In genomic region chr17:59671386-59671785, GRCh38 we compare ENCODE assay signal across 17 cellular contexts. TPM values are rescaled to one million over a fixed set of nuclear protein-coding genes. Genes with fewer than 3 reads are reported as not detected.
DNase-seq lines count a peak whose midpoint lies in the region; ATAC-seq and TF ChIP-seq lines count a peak whose summit lies in the region.
"Had no signal": no experiment of that assay in that cellular context is flagged by ENCODE, and none has a peak within 500 bp of the region (broad histone marks: within the 10 kb centered on the region; RNA-seq: fewer than 3 reads in every experiment).

No MANE protein-coding gene starts in this region.

- H3K36me3 Mint-ChIP-seq in activated CD4-positive, alpha-beta T cell treated with anti-CD3 and anti-CD28 coated beads, Interleukin-2, amount 10 ng/mL, durations not matched to agents 24 days and 14 days (ENCODE audit: low read depth), result peaks cover 60% of the 10 kb centered on the region
- peaks cover 57% of the 10 kb centered on the region for H3K36me3 Mint-ChIP-seq in effector memory CD8-positive, alpha-beta T cell (ENCODE audit: insufficient read depth)

- H3K56ac ChIP-seq in IMR-90 (ENCODE audit: extremely low read depth, insufficient read depth, low read length), result no peak overlapping the region

- CTCF ChIA-PET in IMR-90 (lab: Yijun Ruan, JAX), result no interaction called here

- H3K27me3 Mint-ChIP-seq in activated CD4-positive, alpha-beta T cell treated with anti-CD3 and anti-CD28 coated beads, Interleukin-2, amount 10 ng/mL, durations not matched to agents 24 days and 14 days, result no peaks in the 10 kb centered on the region
- no peaks in the 10 kb centered on the region for H3K27me3 Mint-ChIP-seq in effector memory CD8-positive, alpha-beta T cell

- intact Hi-C loops in activated CD4-positive, alpha-beta T cell treated with anti-CD3 and anti-CD28 coated beads, Interleukin-2, amount 10 ng/mL, durations not matched to agents 24 days and 14 days (cut with micrococcal nuclease), result no loop called here
- intact Hi-C loops in IMR-90 (cut with micrococcal nuclease), result no loop called here

- TF ChIP-seq POLR2A in IMR-90 (IDR thresholded peaks at IDR 0.05; ENCODE audit: low read depth, low read length), result no peak

- DNase-seq in activated CD4-positive, alpha-beta T cell treated with anti-CD3 and anti-CD28 coated beads, Interleukin-2, amount 10 ng/mL, durations not matched to agents 24 days and 14 days, result no peak
- DNase-seq in activated CD4-positive, alpha-beta T cell treated with anti-CD3 and anti-CD28 coated beads for 4 hours, result no peak
- peak; percentile 20 for DNase-seq in IMR-90
- DNase-seq in effector memory CD8-positive, alpha-beta T cell, result no peak
- DNase-seq in renal cortical epithelial cell (ENCODE audit: low read depth), result peak; percentile 70
- DNase-seq in NCI-H1048 (lab: John Stamatoyannopoulos, UW), result no peak
- no peak for DNase-seq in cerebellum (ENCODE audit: low spot score)
- DNase-seq: ACHN; activated CD4-positive, alpha-beta T cell treated with anti-CD3 and anti-CD28 coated beads, Interleukin-2, amount 50 U/mL, for 1 hour; erythroblast; H7; heart right ventricle; NCI-H2029; sigmoid colon; stimulated activated CD4-positive, alpha-beta T cell treated with anti-CD3 and anti-CD28 coated beads, Interleukin-4, amount 100 ng/mL, for 4 hours; stomach had no signal

- H4K5ac ChIP-seq in IMR-90 (ENCODE audit: low read depth, low read length), result peak overlapping the region; percentile 61; the same call in 1 of the 2 replicates

- no peak overlapping the region for H2AK9ac ChIP-seq in IMR-90 (replicated peaks; ENCODE audit: low read depth, low read length, poor library complexity)

- no peaks in the 10 kb centered on the region for H3K27me3 ChIP-seq in IMR-90 (ENCODE audit: control insufficient read depth, insufficient read depth, low read length)
- H3K27me3 ChIP-seq: heart right ventricle, sigmoid colon, stomach had no signal

- peak overlapping the region; percentile 84; the same call in 1 of the 2 replicates for H3K4ac ChIP-seq in IMR-90 (ENCODE audit: low read depth, low read length)

- no peak for TF ChIP-seq CTCF in IMR-90 (conservative IDR thresholded peaks at IDR 0.05; ENCODE audit: low read depth, low read length)

- peaks cover 7% of the 10 kb centered on the region; the same call in 1 of the 2 replicates for H4K20me1 ChIP-seq in IMR-90 (ENCODE audit: insufficient read depth, low read length)

- no peak overlapping the region for H3K4me3 ChIP-seq in IMR-90 (ENCODE audit: insufficient read depth, low read depth, low read length)
- H3K4me3 ChIP-seq: heart right ventricle, sigmoid colon, stomach had no signal

- peaks cover 33% of the 10 kb centered on the region for H3K36me3 ChIP-seq in IMR-90 (ENCODE audit: control insufficient read depth, insufficient read depth, low read length)

- WGBS in IMR-90 (ENCODE audit: extremely low coverage in 2 of 2, insufficient read length in 1 of 2), 2 experiments, result no CpG with 5 or more reads among the region's 1 CpG

- H3K9me3 ChIP-seq in IMR-90 (ENCODE audit: control insufficient read depth, insufficient read depth, low read length), result no peaks in the 10 kb centered on the region
- H3K9me3 ChIP-seq: heart right ventricle, sigmoid colon, stomach had no signal

- peak overlapping the region; percentile 19 for H3K27ac Mint-ChIP-seq in activated CD4-positive, alpha-beta T cell treated with anti-CD3 and anti-CD28 coated beads, Interleukin-2, amount 10 ng/mL, durations not matched to agents 24 days and 14 days
- peak overlapping the region; percentile 79 to 84 for H3K27ac Mint-ChIP-seq in effector memory CD8-positive, alpha-beta T cell

- TF ChIP-seq RAD21 in IMR-90 (IDR thresholded peaks at IDR 0.05; ENCODE audit: low read length), result no peak

- peaks cover 26 to 42% of the 10 kb centered on the region in 2 experiments for H3K79me1 ChIP-seq in IMR-90 (ENCODE audit: low read depth in 1 of 2, low read length in 2 of 2)

- ATAC-seq in IMR-90 (ENCODE audit: low read depth), result no peak
- no peak for ATAC-seq in effector memory CD8-positive, alpha-beta T cell (replicated peaks)
- ATAC-seq in HG02981 (IDR thresholded peaks at IDR 0.05; ENCODE audit: unreplicated experiment), result no peak
- ATAC-seq: heart right ventricle had no signal

- peak overlapping the region; percentile 75 for H3K14ac ChIP-seq in IMR-90 (replicated peaks; ENCODE audit: low read depth, low read length)

- H3K9me3 Mint-ChIP-seq in activated CD4-positive, alpha-beta T cell treated with anti-CD3 and anti-CD28 coated beads, Interleukin-2, amount 10 ng/mL, durations not matched to agents 24 days and 14 days, result no peaks in the 10 kb centered on the region
- H3K9me3 Mint-ChIP-seq in effector memory CD8-positive, alpha-beta T cell, result no peaks in the 10 kb centered on the region

- peaks cover 13% of the 10 kb centered on the region for H3K4me1 ChIP-seq in IMR-90 (ENCODE audit: control insufficient read depth, insufficient read depth, low read length)

- H3K4me3 Mint-ChIP-seq in activated CD4-positive, alpha-beta T cell treated with anti-CD3 and anti-CD28 coated beads, Interleukin-2, amount 10 ng/mL, durations not matched to agents 24 days and 14 days, result no peak overlapping the region
- H3K4me3 Mint-ChIP-seq in effector memory CD8-positive, alpha-beta T cell, result no peak overlapping the region

- H3K4me2 ChIP-seq in IMR-90 (ENCODE audit: low read depth, low read length), result no peak overlapping the region; the same call in 1 of the 2 replicates

- in situ Hi-C loops in IMR-90 (cut with MboI; ENCODE audit: low sequenced_read_pairs), result no loop called here

- H3K27ac ChIP-seq in IMR-90 (ENCODE audit: insufficient read depth, low read length), result no peak overlapping the region; the same call in 1 of the 2 replicates
- H3K27ac ChIP-seq: heart right ventricle, sigmoid colon had no signal

- dilution Hi-C loops in IMR-90 (cut with HindIII; ENCODE audit: low sequenced_read_pairs, unreplicated experiment), result no loop called here

- POLR2A ChIA-PET in IMR-90 (lab: Charles Lee; ENCODE audit: unreplicated experiment), result interaction anchor here (0.7 kb wide), 1 partner anchor 166 kb away, joined by 3 read pairs; no protein-coding TSS in a partner anchor

- peak overlapping the region; percentile 91 for H2AK5ac ChIP-seq in IMR-90 (ENCODE audit: low read depth, low read length)

- H4K91ac ChIP-seq in IMR-90 (ENCODE audit: insufficient read depth, low read depth, low read length), result 0 out of 2 replicates have a peak overlapping the region, but pooled peaks have one; percentile 33

- no TSS peak for BruUV-seq in IMR-90 (replicated peaks; lab: Mats Ljungman, UMichigan)

- H2AFZ ChIP-seq in IMR-90 (replicated peaks; ENCODE audit: low read length, poor library complexity), result no peak overlapping the region

- H2BK5ac ChIP-seq in IMR-90 (ENCODE audit: low read depth, low read length, poor library complexity, severe bottlenecking), result peak overlapping the region; percentile 97

- H2BK120ac ChIP-seq in IMR-90 (ENCODE audit: low read depth, low read length), result peak overlapping the region; percentile 25; the same call in 1 of the 2 replicates

- H3K18ac ChIP-seq in IMR-90 (ENCODE audit: low read depth, low read length), result peak overlapping the region; percentile 27; the same call in 1 of the 2 replicates

- H3K9ac ChIP-seq in IMR-90 (ENCODE audit: low read depth, low read length), result no peak overlapping the region

- peaks cover 3% of the 10 kb centered on the region; the same call in 1 of the 2 replicates for H3K9me1 ChIP-seq in IMR-90 (ENCODE audit: insufficient read depth, low read length)

- peak overlapping the region in 1 of 2 experiments; percentile 67; a peak in 2 of 4 replicates for H4K8ac ChIP-seq in IMR-90 (ENCODE audit: low read depth in 2 of 2, low read length in 2 of 2)

- peak overlapping the region; percentile 46 for H3K23ac ChIP-seq in IMR-90 (ENCODE audit: low read depth, low read length)

- peaks cover 24% of the 10 kb centered on the region for H3K4me1 Mint-ChIP-seq in activated CD4-positive, alpha-beta T cell treated with anti-CD3 and anti-CD28 coated beads, Interleukin-2, amount 10 ng/mL, durations not matched to agents 24 days and 14 days
- H3K4me1 Mint-ChIP-seq in effector memory CD8-positive, alpha-beta T cell (ENCODE audit: low read depth in 2 of 2), result peaks cover 4 to 5% of the 10 kb centered on the region in 2 donors

- H2BK15ac ChIP-seq in IMR-90 (ENCODE audit: low read depth, low read length), result peak overlapping the region; percentile 95; the same call in 1 of the 3 replicates

- H2BK20ac ChIP-seq in IMR-90 (ENCODE audit: low read depth, low read length), result peak overlapping the region; percentile 39; the same call in 1 of the 2 replicates

RNA-seq across cellular contexts. Expression of gene PTRH2, which starts 35.8 kb away (rescaled TPM):
- 49.0 and 50.3 TPM in 2 replicates for total RNA-seq in activated CD4-positive, alpha-beta T cell treated with anti-CD3 and anti-CD28 coated beads, Interleukin-2, amount 10 ng/mL, durations not matched to agents 24 days and 14 days
- total RNA-seq in IMR-90 (2012; rRNA removed) (24.9 and 41.7 TPM in 2 replicates), renal cortical epithelial cell (27.1 and 31.6 TPM in 2 replicates), cerebellum (13.8 TPM)
- 45.7 and 49.7 TPM in 2 replicates for polyA plus RNA-seq in IMR-90 (2012; rRNA removed)
- polyA plus RNA-seq in IMR-90 (2012; cell fraction: cytosol; rRNA removed), result 16.5 and 31.5 TPM in 2 replicates
- 4.6 and 33.1 TPM in 2 replicates for polyA plus RNA-seq in IMR-90 (2012; cell fraction: nucleus; rRNA removed; ENCODE audit: low replicate concordance)

RNA-seq across cellular contexts. Expression of gene VMP1, which starts 36.1 kb away (rescaled TPM):
- 417 and 422 TPM in 2 replicates for total RNA-seq in activated CD4-positive, alpha-beta T cell treated with anti-CD3 and anti-CD28 coated beads, Interleukin-2, amount 10 ng/mL, durations not matched to agents 24 days and 14 days
- total RNA-seq in IMR-90 (2012; rRNA removed) (197 and 272 TPM in 2 replicates), renal cortical epithelial cell (230 and 245 TPM in 2 replicates), cerebellum (153 TPM)
- polyA plus RNA-seq in IMR-90 (2012; rRNA removed), result 59.9 and 89.8 TPM in 2 replicates
- polyA plus RNA-seq in IMR-90 (2012; cell fraction: cytosol; rRNA removed), result 9.5 and 20.9 TPM in 2 replicates
- 28.0 and 437 TPM in 2 replicates for polyA plus RNA-seq in IMR-90 (2012; cell fraction: nucleus; rRNA removed; ENCODE audit: low replicate concordance)

RNA-seq across cellular contexts. Expression of gene CLTC, which starts 51.7 kb away (rescaled TPM):
- total RNA-seq in activated CD4-positive, alpha-beta T cell treated with anti-CD3 and anti-CD28 coated beads, Interleukin-2, amount 10 ng/mL, durations not matched to agents 24 days and 14 days, result 187 and 190 TPM in 2 replicates
- total RNA-seq in IMR-90 (2012; rRNA removed) (576 and 641 TPM in 2 replicates), renal cortical epithelial cell (520 and 1,044 TPM in 2 replicates), cerebellum (283 TPM)
- 156 and 181 TPM in 2 replicates for polyA plus RNA-seq in IMR-90 (2012; rRNA removed)
- polyA plus RNA-seq in IMR-90 (2012; cell fraction: cytosol; rRNA removed), result 72.2 and 169 TPM in 2 replicates
- polyA plus RNA-seq in IMR-90 (2012; cell fraction: nucleus; rRNA removed; ENCODE audit: low replicate concordance), result 55.8 and 274 TPM in 2 replicates

Comparison
In these comparisons a context has a peak if more than half of its experiments do, and no peak if none do; other contexts are left out.
1. DNase-seq: peak in IMR-90 (single experiment) and renal cortical epithelial cell (single experiment); none in activated CD4-positive, alpha-beta T cell treated with anti-CD3 and anti-CD28 coated beads, Interleukin-2, amount 10 ng/mL, durations not matched to agents 24 days and 14 days (single experiment), activated CD4-positive, alpha-beta T cell treated with anti-CD3 and anti-CD28 coated beads for 4 hours (0 of 2), effector memory CD8-positive, alpha-beta T cell (0 of 3), NCI-H1048 (single experiment) and cerebellum (single experiment).